In genomic region chr3:190911382-190911781, GRCh38 we compare ENCODE assay signal across 23 cellular contexts.
DNase-seq lines count a peak whose midpoint lies in the region; TF ChIP-seq lines count a peak whose summit lies in the region.
"Had no signal": no experiment of that assay in that cellular context is flagged by ENCODE, and none has a peak within 500 bp of the region (broad histone marks: within the 10 kb centered on the region; RNA-seq: fewer than 3 reads in every experiment).

No MANE protein-coding gene starts in this region.

- H3K4me3 ChIP-seq in SK-N-MC, result no peak overlapping the region
- H3K4me3 ChIP-seq: A549, dorsolateral prefrontal cortex, GM23248, upper lobe of right lung had no signal

- no peak overlapping the region for H3K27ac ChIP-seq in SK-N-MC
- H3K27ac ChIP-seq: A549, dorsolateral prefrontal cortex, GM23248, upper lobe of right lung had no signal

- H3K4me1 Mint-ChIP-seq in nephron progenitor cell, result peaks cover 17% of the 10 kb centered on the region
- H3K4me1 Mint-ChIP-seq: CD4-positive, CD25-positive, alpha-beta regulatory T cell; memory B cell had no signal

- no peak overlapping the region for H3K4me3 Mint-ChIP-seq in nephron progenitor cell
- H3K4me3 Mint-ChIP-seq: activated T-cell treated with anti-CD3 and anti-CD28 coated beads, Interleukin-2, amount 50 U/mL, for 24 hours; CD4-positive, CD25-positive, alpha-beta regulatory T cell; memory B cell; nephron had no signal

- no peaks in the 10 kb centered on the region for H3K36me3 ChIP-seq in SK-N-MC (ENCODE audit: insufficient read depth, low read length)
- H3K36me3 ChIP-seq: upper lobe of right lung had no signal

- DNase-seq in DMS53 (lab: John Stamatoyannopoulos, UW) (peak; percentile 42), DMS53 treated with DMSO at 0.1 percent for 48 hours (lab: John Stamatoyannopoulos, UW; ENCODE audit: unreplicated experiment) (no peak), NCI-H345 (lab: John Stamatoyannopoulos, UW) (peak; percentile 83), SK-N-MC (ENCODE audit: low read depth, low spot score) (peak; percentile 5), retina (peak; percentile 69), nephron progenitor cell (no peak), NCI-H2107 treated with DMSO at 0.1 percent for 48 hours (lab: John Stamatoyannopoulos, UW; ENCODE audit: unreplicated experiment) (no peak)
- DNase-seq in activated naive CD4-positive, alpha-beta T cell (lab: John Stamatoyannopoulos, UW), result no peak
- DNase-seq: activated CD4-positive, alpha-beta T cell treated with anti-CD3 and anti-CD28 coated beads, Interleukin-2, amount 50 U/mL, for 48 hours; activated T-cell treated with anti-CD3 and anti-CD28 coated beads, Interleukin-2, amount 50 U/mL, for 24 hours; CD4-positive, CD25-positive, alpha-beta regulatory T cell; dorsolateral prefrontal cortex; GM23248; kidney; NCI-H2227 treated with DMSO at 0.1 percent for 48 hours; stimulated activated CD4-positive, alpha-beta T cell treated with anti-CD3 and anti-CD28 coated beads, Interleukin-15, amount 100 ng/mL, for 24 hours; stimulated activated naive CD8-positive, alpha-beta T cell treated with anti-CD3 and anti-CD28 coated beads, Interleukin-15, Interleukin-2, amounts not matched to agents 100 U/mL and 50 U/mL, for 24 hours; SW 1271; upper lobe of right lung had no signal

- H3K36me3 Mint-ChIP-seq in nephron progenitor cell (ENCODE audit: low read depth), result no peaks in the 10 kb centered on the region
- H3K36me3 Mint-ChIP-seq: activated naive CD4-positive, alpha-beta T cell treated with anti-CD3 and anti-CD28 coated beads, Interleukin-2, amount 50 U/mL, for 72 hours; CD4-positive, CD25-positive, alpha-beta regulatory T cell; memory B cell had no signal

- no peaks in the 10 kb centered on the region for H3K27me3 Mint-ChIP-seq in nephron progenitor cell (ENCODE audit: low read depth, poor library complexity)
- H3K27me3 Mint-ChIP-seq: activated T-cell treated with anti-CD3 and anti-CD28 coated beads, Interleukin-2, amount 50 U/mL, for 24 hours; CD4-positive, CD25-positive, alpha-beta regulatory T cell had no signal

- peaks cover 6% of the 10 kb centered on the region for H3K9me3 Mint-ChIP-seq in nephron progenitor cell
- H3K9me3 Mint-ChIP-seq: activated T-cell treated with anti-CD3 and anti-CD28 coated beads, Interleukin-2, amount 50 U/mL, for 24 hours; memory B cell had no signal

- H3K9me3 ChIP-seq in SK-N-MC (ENCODE audit: low read depth, low read length), result no peaks in the 10 kb centered on the region
- H3K9me3 ChIP-seq: A549, upper lobe of right lung had no signal

- no peak for TF ChIP-seq CTCF in nephron progenitor cell (IDR thresholded peaks at IDR 0.05)

- no peak overlapping the region for H3K9ac ChIP-seq in SK-N-MC (ENCODE audit: insufficient read length)
- H3K9ac ChIP-seq: GM23248 had no signal

- H3K27ac Mint-ChIP-seq in nephron progenitor cell, result no peak overlapping the region
- H3K27ac Mint-ChIP-seq: activated naive CD4-positive, alpha-beta T cell treated with anti-CD3 and anti-CD28 coated beads, Interleukin-2, amount 50 U/mL, for 72 hours; activated T-cell treated with anti-CD3 and anti-CD28 coated beads, Interleukin-2, amount 50 U/mL, for 24 hours; CD4-positive, CD25-positive, alpha-beta regulatory T cell; memory B cell; nephron had no signal

Comparison
In these comparisons a context has a peak if more than half of its experiments do, and no peak if none do; other contexts are left out.
1. DNase-seq: peak in DMS53 (single experiment), NCI-H345 (single experiment), SK-N-MC (single experiment) and retina (single experiment); none in DMS53 treated with DMSO at 0.1 percent for 48 hours (single experiment), nephron progenitor cell (single experiment), NCI-H2107 treated with DMSO at 0.1 percent for 48 hours (single experiment) and activated naive CD4-positive, alpha-beta T cell (0 of 4).